Comparison of ENCODE assay signal across 12 cellular contexts in the genomic region with DNA sequence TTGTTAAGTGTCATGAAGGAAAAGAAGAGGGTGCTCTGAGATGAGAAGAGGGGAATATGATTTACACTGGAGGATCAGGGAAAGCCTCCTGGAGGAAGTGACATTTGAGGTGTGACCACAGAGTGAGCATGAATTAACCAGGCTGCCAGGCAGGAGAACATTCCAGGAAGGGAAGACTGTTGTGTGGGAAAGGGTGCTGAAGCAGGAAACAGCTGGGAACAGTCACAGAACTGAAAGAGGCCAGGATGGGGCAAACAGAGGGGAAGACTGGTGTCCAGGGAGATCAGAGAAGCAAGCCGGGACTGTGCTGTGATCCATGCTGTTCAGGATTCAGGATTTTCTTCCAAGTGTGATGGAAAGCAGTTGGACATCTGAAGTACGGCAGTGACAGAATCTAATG. TPM values are rescaled to one million over a fixed set of nuclear protein-coding genes. Genes with fewer than 3 reads are reported as not detected.
DNase-seq lines count a peak whose midpoint lies in the region; ATAC-seq, FAIRE-seq and TF ChIP-seq lines count a peak whose summit lies in the region.
"Had no signal": no experiment of that assay in that cellular context is flagged by ENCODE, and none has a peak within 500 bp of the region (broad histone marks: within the 10 kb centered on the region; RNA-seq: fewer than 3 reads in every experiment).

No MANE protein-coding gene starts in this region.

- H4K20me1 ChIP-seq in astrocyte (ENCODE audit: insufficient read depth, low read length): peaks cover 85% of the 10 kb centered on the region

- FAIRE-seq in astrocyte (lab: Jason Lieb, UNC): peak; percentile 9
- FAIRE-seq: islet of Langerhans, TTC549 had no signal

- peak; percentile 36 to 49 for ATAC-seq in left cardiac atrium
- ATAC-seq in omental fat pad (ENCODE audit: low FRiP score): no peak

- peak; percentile 87 for DNase-seq in HCEC 1CT
- DNase-seq in astrocyte (ENCODE audit: low read depth): peak; percentile 59
- no peak for DNase-seq in left cardiac atrium
- peak; percentile 69 for DNase-seq in pulmonary artery endothelial cell (ENCODE audit: low read depth, low spot score)
- DNase-seq in HPDE6-E6E7 (ENCODE audit: extremely low spot score): no peak
- no peak for DNase-seq in omental fat pad (ENCODE audit: low spot score)
- no peak for DNase-seq in retina
- DNase-seq: activated T-cell treated with anti-CD3 and anti-CD28 coated beads, Interleukin-2, amount 50 U/mL, for 24 hours; NCI-H1417 had no signal

- H3K4me3 ChIP-seq in astrocyte (ENCODE audit: insufficient read depth, low read depth, low read length): no peak overlapping the region

- no peaks in the 10 kb centered on the region for H3K27me3 ChIP-seq in astrocyte (ENCODE audit: insufficient read depth, low read length)

- peaks cover 98% of the 10 kb centered on the region for H3K79me2 ChIP-seq in astrocyte (ENCODE audit: insufficient read depth, low read length)

- H3K36me3 Mint-ChIP-seq in astrocyte (ENCODE audit: low read depth, unreplicated experiment): peaks cover 6% of the 10 kb centered on the region

- no peak overlapping the region for H3K9ac ChIP-seq in astrocyte (ENCODE audit: low read length)

- peak overlapping the region; percentile 3 for H3K4me3 Mint-ChIP-seq in astrocyte (ENCODE audit: unreplicated experiment)
- H3K4me3 Mint-ChIP-seq: activated T-cell treated with anti-CD3 and anti-CD28 coated beads, Interleukin-2, amount 50 U/mL, for 24 hours had no signal

- no peaks in the 10 kb centered on the region for H3K27me3 Mint-ChIP-seq in astrocyte (ENCODE audit: low read depth, unreplicated experiment)
- H3K27me3 Mint-ChIP-seq: activated T-cell treated with anti-CD3 and anti-CD28 coated beads, Interleukin-2, amount 50 U/mL, for 24 hours; progenitor cell of endocrine pancreas had no signal

- peak overlapping the region; percentile 30 for H3K4me2 ChIP-seq in astrocyte (ENCODE audit: low read length)

- peak overlapping the region; percentile 5 for H3K27ac ChIP-seq in astrocyte (ENCODE audit: low read depth, low read length)

- intact Hi-C loops in left cardiac atrium (cut with DNase I): no loop called here

- no peak for TF ChIP-seq CTCF in astrocyte (IDR thresholded peaks at IDR 0.05; ENCODE audit: insufficient read depth, low read depth, low read length)
- no peak for TF ChIP-seq CTCF in omental fat pad (IDR thresholded peaks at IDR 0.05)

- peaks cover 12% of the 10 kb centered on the region for H3K4me1 ChIP-seq in astrocyte (ENCODE audit: insufficient read depth, low read length)

- H3K9me3 Mint-ChIP-seq in astrocyte (ENCODE audit: unreplicated experiment): no peaks in the 10 kb centered on the region
- H3K9me3 Mint-ChIP-seq: activated T-cell treated with anti-CD3 and anti-CD28 coated beads, Interleukin-2, amount 50 U/mL, for 24 hours had no signal

- H3K27ac Mint-ChIP-seq in astrocyte (ENCODE audit: unreplicated experiment): peak overlapping the region; percentile 16
- H3K27ac Mint-ChIP-seq: activated T-cell treated with anti-CD3 and anti-CD28 coated beads, Interleukin-2, amount 50 U/mL, for 24 hours; progenitor cell of endocrine pancreas had no signal

- H3K36me3 ChIP-seq in astrocyte (ENCODE audit: insufficient read depth, low read length): no peaks in the 10 kb centered on the region

- no peak overlapping the region for H2AFZ ChIP-seq in astrocyte (ENCODE audit: low read depth, low read length)

- no peaks in the 10 kb centered on the region for H3K9me3 ChIP-seq in astrocyte (ENCODE audit: insufficient read depth, low read depth, low read length)

- H3K4me1 Mint-ChIP-seq in astrocyte (ENCODE audit: low read depth, unreplicated experiment): peaks cover 16% of the 10 kb centered on the region

RNA-seq across cellular contexts. Expression of a gene that starts 14.9 kb away (rescaled TPM):
- total RNA-seq in astrocyte (34.3 and 35.8 TPM in 2 replicates), left cardiac atrium (100 to 1,000 TPM; 123 to 139 TPM), pulmonary artery endothelial cell (10.6 and 14.3 TPM in 2 replicates), omental fat pad (10 to 100 TPM; 39.6 to 90.3 (median 70.0) TPM)

Comparison
In these comparisons a context has a peak if more than half of its experiments do, and no peak if none do; other contexts are left out.
1. DNase-seq: peak in HCEC 1CT (single experiment), astrocyte (single experiment) and pulmonary artery endothelial cell (single experiment); none in left cardiac atrium (single experiment), HPDE6-E6E7 (single experiment), omental fat pad (single experiment) and retina (single experiment).